ENCODE assay signal across 6 cellular contexts in the genomic region with DNA sequence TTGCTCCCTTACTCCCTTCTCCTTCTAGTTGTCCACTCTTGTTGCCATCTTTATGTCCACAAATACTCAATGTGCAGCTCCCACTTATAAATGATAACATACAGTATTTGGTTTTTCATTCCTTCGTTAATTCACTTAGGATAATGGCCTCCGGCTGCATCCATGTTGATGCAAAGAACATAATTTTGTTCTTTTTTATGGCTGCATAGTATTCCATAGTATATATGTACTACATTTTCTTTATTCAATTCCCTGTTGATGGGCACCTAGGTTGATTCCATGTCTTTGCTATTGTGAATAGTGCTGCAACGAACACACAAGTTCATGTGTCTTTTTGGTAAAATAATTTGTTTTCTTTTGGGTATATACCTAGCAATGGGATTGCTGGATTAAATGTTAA.
"Had no signal": no experiment of that assay in that cellular context is flagged by ENCODE, and none has a peak within 500 bp of the region (broad histone marks: within the 10 kb centered on the region; RNA-seq: fewer than 3 reads in every experiment).

No MANE protein-coding gene starts in this region.

- FAIRE-seq: GM12891, GM12892, GM18507, GM19239 had no signal

- DNase-seq: GDM1, GF-D8 had no signal
